Comparison of ENCODE assay signal across 37 cellular contexts in the genomic region with DNA sequence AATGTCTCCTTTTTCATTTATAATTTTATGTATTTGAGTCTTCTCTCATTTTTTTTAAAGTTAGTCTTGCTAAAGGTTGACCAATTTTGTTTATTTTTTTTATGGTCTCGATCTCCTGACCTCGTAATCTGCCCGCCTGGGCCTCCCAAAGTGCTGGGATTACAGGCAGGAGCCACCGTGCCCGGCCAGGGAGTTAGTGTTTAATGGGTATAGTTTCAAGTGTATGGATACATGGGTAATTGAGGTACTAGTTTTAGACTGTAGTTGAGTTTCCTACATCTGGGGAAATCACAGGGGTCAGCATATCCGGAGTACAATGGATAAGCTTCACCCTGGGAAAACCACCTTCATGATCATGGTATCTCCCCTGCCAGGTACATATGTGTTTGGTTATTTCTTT.
"Had no signal": no experiment of that assay in that cellular context is flagged by ENCODE, and none has a peak within 500 bp of the region (broad histone marks: within the 10 kb centered on the region; RNA-seq: fewer than 3 reads in every experiment).

No MANE protein-coding gene starts in this region.

- H3K36me3 Mint-ChIP-seq: activated naive CD4-positive, alpha-beta T cell treated with anti-CD3 and anti-CD28 coated beads, Interleukin-2, amount 10 ng/mL, durations not matched to agents 7 days and 5 days; activated naive CD4-positive, alpha-beta T cell treated with anti-CD3 and anti-CD28 coated beads, Interleukin-2, amount 50 U/mL, for 24 hours; activated naive CD4-positive, alpha-beta T cell treated with anti-CD3 and anti-CD28 coated beads, Interleukin-2, amount 50 U/mL, for 72 hours; activated naive CD8-positive, alpha-beta T cell; activated naive CD8-positive, alpha-beta T cell treated with anti-CD3 and anti-CD28 coated beads for 36 hours; activated naive CD8-positive, alpha-beta T cell treated with anti-CD3 and anti-CD28 coated beads, Interleukin-2, amount 10 ng/mL, durations not matched to agents 7 days and 5 days; brain had no signal

- H3K4me1 ChIP-seq: adrenal gland, ascending aorta, body of pancreas, breast epithelium had no signal

- DNase-seq: activated effector memory CD4-positive, alpha-beta T cell treated with anti-CD3 and anti-CD28 coated beads, Interleukin-2, amount 50 U/mL, for 16 hours; activated effector memory CD4-positive, alpha-beta T cell treated with Interleukin-2 at 50 U/mL for 16 hours; activated gamma-delta T cell; activated gamma-delta T cell treated with Interleukin-2 at 50 U/mL for 16 hours; activated naive CD4-positive, alpha-beta T cell; activated naive CD4-positive, alpha-beta T cell treated with anti-CD3 and anti-CD28 coated beads for 36 hours; activated naive CD4-positive, alpha-beta T cell treated with anti-CD3 and anti-CD28 coated beads, Interleukin-2, amount 10 ng/mL, durations not matched to agents 7 days and 5 days; activated naive CD4-positive, alpha-beta T cell treated with anti-CD3 and anti-CD28 coated beads, Interleukin-2, amount 50 U/mL, for 16 hours; activated naive CD4-positive, alpha-beta T cell treated with Interleukin-2 at 50 U/mL for 16 hours; activated naive CD8-positive, alpha-beta T cell treated with anti-CD3 and anti-CD28 coated beads for 36 hours; activated naive CD8-positive, alpha-beta T cell treated with anti-CD3 and anti-CD28 coated beads, Interleukin-2, amount 10 ng/mL, durations not matched to agents 7 days and 5 days; activated naive CD8-positive, alpha-beta T cell treated with anti-CD3 and anti-CD28 coated beads, Interleukin-2, amount 50 U/mL, for 24 hours; activated T-cell treated with anti-CD3 and anti-CD28 coated beads, Interleukin-2, amount 50 U/mL, for 4 hours; activated T-cell treated with anti-CD3 and anti-CD28 coated beads, Interleukin-2, amount 50 U/mL, for 48 hours; activated T-cell treated with anti-CD3 and anti-CD28 coated beads, Interleukin-2, amount 50 U/mL, for 72 hours; adrenal gland; amniotic stem cell; amygdala; anterior cingulate cortex; aorta; body of pancreas; brain microvascular endothelial cell; caudate nucleus; central memory CD4-positive, alpha-beta T cell; cerebellar nuclear complex had no signal

- H3K4me3 Mint-ChIP-seq: activated naive CD4-positive, alpha-beta T cell treated with anti-CD3 and anti-CD28 coated beads for 36 hours; activated naive CD4-positive, alpha-beta T cell treated with anti-CD3 and anti-CD28 coated beads, Interleukin-2, amount 10 ng/mL, durations not matched to agents 7 days and 5 days; activated naive CD4-positive, alpha-beta T cell treated with anti-CD3 and anti-CD28 coated beads, Interleukin-2, amount 50 U/mL, for 24 hours; activated naive CD8-positive, alpha-beta T cell; activated naive CD8-positive, alpha-beta T cell treated with anti-CD3 and anti-CD28 coated beads for 36 hours; activated naive CD8-positive, alpha-beta T cell treated with anti-CD3 and anti-CD28 coated beads, Interleukin-2, amount 10 ng/mL, durations not matched to agents 7 days and 5 days; activated naive CD8-positive, alpha-beta T cell treated with anti-CD3 and anti-CD28 coated beads, Interleukin-2, amount 50 U/mL, for 24 hours; activated T-cell treated with anti-CD3 and anti-CD28 coated beads, Interleukin-2, amount 50 U/mL, for 4 hours; activated T-cell treated with anti-CD3 and anti-CD28 coated beads, Interleukin-2, amount 50 U/mL, for 72 hours; activated T-helper 1 cell treated with anti-CD3 and anti-CD28 coated beads, Interleukin-12 subunit alpha, Interleukin-12 subunit beta, Interleukin-2, Interleukin-4 antibody, amounts not matched to agents 30 ng/mL and 10 ng/mL and 1 ng/mL, durations not matched to agents 14 hours and 24 hours and 36 hours; activated T-helper 17 cell treated with anti-CD3 and anti-CD28 coated beads, Interleukin-2, amount 50 U/mL, for 72 hours; brain; central memory CD8-positive, alpha-beta T cell had no signal

- H3K36me3 ChIP-seq: adrenal gland, ascending aorta, brain microvascular endothelial cell, breast epithelium, cardiac muscle cell had no signal

- H3K27me3 Mint-ChIP-seq: activated naive CD4-positive, alpha-beta T cell treated with anti-CD3 and anti-CD28 coated beads, Interleukin-2, amount 10 ng/mL, durations not matched to agents 7 days and 5 days; activated naive CD4-positive, alpha-beta T cell treated with anti-CD3 and anti-CD28 coated beads, Interleukin-2, amount 50 U/mL, for 24 hours; activated naive CD8-positive, alpha-beta T cell; activated naive CD8-positive, alpha-beta T cell treated with anti-CD3 and anti-CD28 coated beads for 36 hours; activated naive CD8-positive, alpha-beta T cell treated with anti-CD3 and anti-CD28 coated beads, Interleukin-2, amount 10 ng/mL, durations not matched to agents 7 days and 5 days; activated naive CD8-positive, alpha-beta T cell treated with anti-CD3 and anti-CD28 coated beads, Interleukin-2, amount 50 U/mL, for 24 hours; activated T-helper 17 cell treated with anti-CD3 and anti-CD28 coated beads, Interleukin-2, amount 50 U/mL, for 72 hours; brain; central memory CD8-positive, alpha-beta T cell had no signal

- ATAC-seq: activated naive CD4-positive, alpha-beta T cell treated with anti-CD3 and anti-CD28 coated beads, Interleukin-2, amount 50 U/mL, for 72 hours; activated naive CD8-positive, alpha-beta T cell treated with anti-CD3 and anti-CD28 coated beads, Interleukin-2, amount 50 U/mL, for 24 hours; activated T-cell treated with anti-CD3 and anti-CD28 coated beads, Interleukin-2, amount 50 U/mL, for 4 hours; activated T-cell treated with anti-CD3 and anti-CD28 coated beads, Interleukin-2, amount 50 U/mL, for 72 hours; activated T-helper 17 cell treated with anti-CD3 and anti-CD28 coated beads, Interleukin-2, amount 50 U/mL, for 72 hours; body of pancreas had no signal

- H3K4me1 Mint-ChIP-seq: activated naive CD4-positive, alpha-beta T cell treated with anti-CD3 and anti-CD28 coated beads, Interleukin-2, amount 10 ng/mL, durations not matched to agents 7 days and 5 days; activated naive CD4-positive, alpha-beta T cell treated with anti-CD3 and anti-CD28 coated beads, Interleukin-2, amount 50 U/mL, for 24 hours; activated naive CD8-positive, alpha-beta T cell treated with anti-CD3 and anti-CD28 coated beads for 36 hours; activated naive CD8-positive, alpha-beta T cell treated with anti-CD3 and anti-CD28 coated beads, Interleukin-2, amount 10 ng/mL, durations not matched to agents 7 days and 5 days; activated naive CD8-positive, alpha-beta T cell treated with anti-CD3 and anti-CD28 coated beads, Interleukin-2, amount 50 U/mL, for 24 hours; activated T-helper 17 cell treated with anti-CD3 and anti-CD28 coated beads, Interleukin-2, amount 50 U/mL, for 72 hours; brain; central memory CD8-positive, alpha-beta T cell had no signal

- H3K4me3 ChIP-seq: adrenal gland, ascending aorta, body of pancreas, breast epithelium, cardiac muscle cell had no signal

- H3K27me3 ChIP-seq: adrenal gland, ascending aorta, body of pancreas, brain microvascular endothelial cell, breast epithelium, cardiac muscle cell had no signal

- H3K9me3 ChIP-seq: adrenal gland, ascending aorta, body of pancreas, breast epithelium had no signal

- FAIRE-seq: bronchial epithelial cell had no signal

- H3K27ac Mint-ChIP-seq: activated naive CD4-positive, alpha-beta T cell treated with anti-CD3 and anti-CD28 coated beads for 36 hours; activated naive CD4-positive, alpha-beta T cell treated with anti-CD3 and anti-CD28 coated beads, Interleukin-2, amount 10 ng/mL, durations not matched to agents 7 days and 5 days; activated naive CD4-positive, alpha-beta T cell treated with anti-CD3 and anti-CD28 coated beads, Interleukin-2, amount 50 U/mL, for 24 hours; activated naive CD4-positive, alpha-beta T cell treated with anti-CD3 and anti-CD28 coated beads, Interleukin-2, amount 50 U/mL, for 72 hours; activated naive CD8-positive, alpha-beta T cell; activated naive CD8-positive, alpha-beta T cell treated with anti-CD3 and anti-CD28 coated beads for 36 hours; activated naive CD8-positive, alpha-beta T cell treated with anti-CD3 and anti-CD28 coated beads, Interleukin-2, amount 10 ng/mL, durations not matched to agents 7 days and 5 days; activated naive CD8-positive, alpha-beta T cell treated with anti-CD3 and anti-CD28 coated beads, Interleukin-2, amount 50 U/mL, for 24 hours; activated T-cell treated with anti-CD3 and anti-CD28 coated beads, Interleukin-2, amount 50 U/mL, for 72 hours; activated T-helper 1 cell treated with anti-CD3 and anti-CD28 coated beads, Interleukin-12 subunit alpha, Interleukin-12 subunit beta, Interleukin-2, Interleukin-4 antibody, amounts not matched to agents 30 ng/mL and 10 ng/mL and 1 ng/mL, durations not matched to agents 14 hours and 24 hours and 36 hours; activated T-helper 17 cell treated with anti-CD3 and anti-CD28 coated beads, Interleukin-2, amount 50 U/mL, for 72 hours; activated T-helper 2 cell treated with anti-CD3 and anti-CD28 coated beads, Interferon-gamma antibody, Interleukin-2, Interleukin-4, amounts not matched to agents 10 μg/mL and 5 μg/mL and 100 μg/mL, durations not matched to agents 14 hours and 24 hours and 36 hours; brain had no signal

- H3K9me3 Mint-ChIP-seq: activated naive CD4-positive, alpha-beta T cell treated with anti-CD3 and anti-CD28 coated beads, Interleukin-2, amount 50 U/mL, for 24 hours; brain had no signal

- H3K27ac ChIP-seq: adrenal gland, ascending aorta, body of pancreas, brain microvascular endothelial cell, breast epithelium, cardiac muscle cell had no signal
